ENCODE assay signal across 18 cellular contexts in the genomic region with DNA sequence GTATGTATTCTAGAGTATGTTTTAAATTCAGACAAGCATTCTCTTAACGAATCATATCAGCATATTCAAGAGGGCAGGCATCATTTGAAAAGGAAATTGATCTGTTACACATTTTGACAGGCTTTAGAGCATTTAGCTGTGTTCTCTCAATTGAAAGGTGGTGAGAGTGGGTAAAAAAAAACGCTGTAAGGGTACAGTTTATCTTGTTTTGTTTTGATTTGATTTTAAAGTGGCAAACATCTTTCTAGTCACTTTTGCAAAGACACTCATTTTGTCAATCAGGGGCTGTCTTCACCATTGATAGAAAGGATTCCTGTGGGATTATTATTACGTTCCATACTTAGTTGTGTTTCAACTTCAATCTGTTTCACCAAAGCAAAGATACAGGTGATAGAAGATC. TPM values are rescaled to one million over a fixed set of nuclear protein-coding genes. Genes with fewer than 3 reads are reported as not detected.
A peak's percentile ranks its signal among the peaks of the same experiment; 100 is the strongest.
DNase-seq lines count a peak whose midpoint lies in the region; ATAC-seq, FAIRE-seq and TF ChIP-seq lines count a peak whose summit lies in the region.
"Had no signal": no experiment of that assay in that cellular context is flagged by ENCODE, and none has a peak within 500 bp of the region (broad histone marks: within the 10 kb centered on the region; RNA-seq: fewer than 3 reads in every experiment).

No MANE protein-coding gene starts in this region.

- DNase-seq in heart left ventricle (no peak), cardiac septum (ENCODE audit: low spot score) (no peak), PC-9 (no peak), foreskin melanocyte (peak; percentile 49), superior temporal gyrus (ENCODE audit: extremely low spot score) (peak; percentile 61), omental fat pad (ENCODE audit: low spot score) (no peak), H7 (no peak), GM12891 (ENCODE audit: insufficient read length, low spot score) (no peak)
- DNase-seq: 8988T; CD4-positive, alpha-beta memory T cell; DMS79; GM23248; MV-4-11; NCI-H187 treated with DMSO at 0.1 percent for 48 hours; NCI-H82 had no signal

- POLR2A ChIA-PET in PC-9 (lab: Charles Lee; ENCODE audit: unreplicated experiment), result no interaction called here

- CTCF ChIA-PET in PC-9 (lab: Charles Lee), result no interaction called here

- FAIRE-seq in GM12891 (lab: Jason Lieb, UNC), result no peak
- FAIRE-seq: K562 had no signal

- H3K79me2 ChIP-seq in PC-9 (ENCODE audit: low read depth), result no peaks in the 10 kb centered on the region

- H3K36me3 ChIP-seq in heart left ventricle, result no peaks in the 10 kb centered on the region
- H3K36me3 ChIP-seq in PC-9 (ENCODE audit: low read depth), result no peaks in the 10 kb centered on the region
- H3K36me3 ChIP-seq in H7 (replicated peaks; ENCODE audit: control insufficient read depth, insufficient read depth, low read length), result no peaks in the 10 kb centered on the region

- TF ChIP-seq POLR2A in heart left ventricle (IDR thresholded peaks at IDR 0.05), result no peak
- TF ChIP-seq POLR2A in GM12891 (IDR thresholded peaks at IDR 0.05; ENCODE audit: low read depth, low read length), result no peak

- H3K9me3 ChIP-seq in heart left ventricle (peaks cover 0 to 17% (median 4%) of the 10 kb centered on the region in 12 donors), PC-9 (ENCODE audit: insufficient read depth, low read depth) (no peaks in the 10 kb centered on the region)

- H3K27me3 ChIP-seq in heart left ventricle, result no peaks in the 10 kb centered on the region
- no peaks in the 10 kb centered on the region for H3K27me3 ChIP-seq in PC-9 (ENCODE audit: insufficient read depth, low read depth)
- H3K27me3 ChIP-seq in H7 (ENCODE audit: control insufficient read depth, insufficient read depth, low read length), result no peaks in the 10 kb centered on the region

- intact Hi-C loops in heart left ventricle (cut with DNase I) (loop anchor here in 3 of 10 donors (10.0 kb wide), 2 partner anchors 123 to 133 kb away; no protein-coding TSS in a partner anchor), cardiac septum (cut with DNase I) (loop anchor here (10.0 kb wide), 1 partner anchor 123 kb away; no protein-coding TSS in a partner anchor), PC-9 (cut with micrococcal nuclease; ENCODE audit: unreplicated experiment) (no loop called here)

- H3K4me2 ChIP-seq in PC-9, result no peak overlapping the region

- ATAC-seq in heart left ventricle (no peak), omental fat pad (ENCODE audit: low FRiP score) (no peak)
- ATAC-seq: K562, Panc1 had no signal

- H4K20me1 ChIP-seq in PC-9 (ENCODE audit: insufficient read depth), result no peaks in the 10 kb centered on the region

- no peaks in the 10 kb centered on the region for H3F3A ChIP-seq in PC-9 (ENCODE audit: insufficient read depth, low read depth)

- H2AFZ ChIP-seq in PC-9, result peak overlapping the region; percentile 35; the same call in 1 of the 2 replicates
- H2AFZ ChIP-seq: GM23248 had no signal

- H3K27ac ChIP-seq in heart left ventricle (peak overlapping the region; percentile 2 to 73 (median 38)), PC-9 (no peak overlapping the region)
- H3K27ac ChIP-seq: GM23248 had no signal

- no TSS peak for BruUV-seq in PC-9 (replicated peaks; lab: Mats Ljungman, UMichigan)

- H3K4me1 ChIP-seq in heart left ventricle (no peaks in the 10 kb centered on the region), PC-9 (replicated peaks; ENCODE audit: insufficient read depth) (no peaks in the 10 kb centered on the region; the same call in 1 of the 2 replicates)

- TF ChIP-seq CTCF in heart left ventricle (IDR thresholded peaks at IDR 0.05), result no peak
- TF ChIP-seq CTCF in PC-9 (conservative IDR thresholded peaks at IDR 0.05), result no peak
- no peak for TF ChIP-seq CTCF in omental fat pad (IDR thresholded peaks at IDR 0.05)

- 30 to 37% (median 34%) methylated on average over 3 of the region's 3 CpGs for WGBS in heart left ventricle, 4 donors

- H3K9me2 ChIP-seq in PC-9 (ENCODE audit: insufficient read depth), result no peaks in the 10 kb centered on the region

- H3K4me3 ChIP-seq in heart left ventricle, result peak overlapping the region in 10 of 12 donors; percentile 21 to 56 (median 43)
- no peak overlapping the region for H3K4me3 ChIP-seq in PC-9
- no peak overlapping the region for H3K4me3 ChIP-seq in H7 (ENCODE audit: insufficient read depth, low read depth, low read length)
- H3K4me3 ChIP-seq: GM23248, K562 had no signal

TF ChIP-seq in GM12891, 5 proteins besides CTCF, POLR2A, EP300 and RAD21:
- no peak for TF ChIP-seq POU2F2 (IDR thresholded peaks at IDR 0.05; ENCODE audit: low read depth, low read length)
- no peak for TF ChIP-seq PAX5 (IDR thresholded peaks at IDR 0.05; ENCODE audit: insufficient read depth, low read length, severe bottlenecking)
- no peak for TF ChIP-seq POLR2AphosphoS5 (IDR thresholded peaks at IDR 0.05; ENCODE audit: low read depth, low read length)
- no peak for TF ChIP-seq TAF1 (IDR thresholded peaks at IDR 0.05; ENCODE audit: low read depth, low read length)
- no peak for TF ChIP-seq SPI1 (IDR thresholded peaks at IDR 0.05; ENCODE audit: low read depth, low read length)

RNA-seq across cellular contexts. Expression of a gene that starts 2.2 kb away (rescaled TPM):
- total RNA-seq in heart left ventricle (10 to 100 TPM in 8 of 9 donors, 1 to 10 TPM in 1; 7.8 to 51.7 (median 12.8) TPM), cardiac septum (14.8 TPM), PC-9 (2021) (not detected in 2 replicates), omental fat pad (10 to 100 TPM in 1 of 4 donors, 1 to 10 TPM in 2, under 1 TPM in 1; 0.56 to 18.6 (median 2.9) TPM)
- 10 to 100 TPM; 10.9 to 11.9 TPM for polyA plus RNA-seq in heart left ventricle
- total RNA-seq in H7 (2014; rRNA removed; shearing (Covaris generic)), result not detected in 2 replicates
- not detected for polyA plus RNA-seq in GM12891 (2012; ENCODE audit: low read depth, missing spikeins)
- total RNA-seq: CD4-positive, alpha-beta memory T cell; GM23248; K562 had no signal
- polyA plus RNA-seq: BJ; CD4-positive, alpha-beta memory T cell; GM23248; K562 had no signal

Comparison
In these comparisons a context has a peak if more than half of its experiments do, and no peak if none do; other contexts are left out.
1. DNase-seq: peak in foreskin melanocyte (single experiment) and superior temporal gyrus (single experiment); none in heart left ventricle (0 of 5), cardiac septum (single experiment), PC-9 (0 of 2), omental fat pad (single experiment), H7 (single experiment) and GM12891 (single experiment).
2. H3K4me3 ChIP-seq: peak in heart left ventricle (10 of 12); none in PC-9 (single experiment) and H7 (single experiment).